ENCODE assay signal across 1 cellular context in the genomic region with DNA sequence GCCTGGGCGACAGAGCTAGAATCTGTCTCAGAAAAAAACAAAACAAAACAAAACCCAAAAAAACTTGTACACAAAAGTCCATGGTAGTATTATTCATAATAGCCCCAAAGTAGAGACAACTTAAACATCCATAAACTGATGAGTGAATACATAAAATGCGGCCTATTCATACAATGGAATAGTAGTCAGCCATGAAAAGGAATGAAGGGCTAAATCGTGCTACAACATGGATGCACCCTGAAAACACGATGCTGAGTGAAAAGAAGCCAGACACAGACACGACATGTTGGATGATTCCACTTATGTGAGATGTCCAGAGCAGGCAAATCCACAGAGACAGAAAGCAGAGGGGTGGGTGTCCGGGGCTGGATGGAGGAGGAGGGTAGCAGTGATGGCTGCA.
A peak's percentile ranks its signal among the peaks of the same experiment; 100 is the strongest.
TF ChIP-seq lines count a peak whose summit lies in the region.

No MANE protein-coding gene starts in this region.

TF ChIP-seq in K562, 482 proteins besides CTCF, POLR2A, EP300 and RAD21:
- TF ChIP-seq GTF2A2 (tag; IDR thresholded peaks at IDR 0.05) (no peak), TCF15 (CRISPR knock-in tag; IDR thresholded peaks at IDR 0.05) (no peak), RBM25 (IDR thresholded peaks at IDR 0.05; ENCODE audit: low read depth, low read length, severe bottlenecking) (peak; percentile 44), ZNF23 (CRISPR knock-in tag; IDR thresholded peaks at IDR 0.05) (no peak), ZNF146 (CRISPR knock-in tag; IDR thresholded peaks at IDR 0.05; ENCODE audit: unreplicated experiment) (peak; percentile 93), ZNF3 (CRISPR knock-in tag; IDR thresholded peaks at IDR 0.05) (0 out of 2 replicates have a peak, but pooled peaks have one; percentile 40), ZBTB1 (CRISPR knock-in tag; IDR thresholded peaks at IDR 0.05; ENCODE audit: borderline replicate concordance, low read depth) (no peak), ZSCAN32 (CRISPR knock-in tag; IDR thresholded peaks at IDR 0.05) (no peak), MECOM (CRISPR knock-in tag; IDR thresholded peaks at IDR 0.05) (no peak)
- TF ChIP-seq, protein P1, sequence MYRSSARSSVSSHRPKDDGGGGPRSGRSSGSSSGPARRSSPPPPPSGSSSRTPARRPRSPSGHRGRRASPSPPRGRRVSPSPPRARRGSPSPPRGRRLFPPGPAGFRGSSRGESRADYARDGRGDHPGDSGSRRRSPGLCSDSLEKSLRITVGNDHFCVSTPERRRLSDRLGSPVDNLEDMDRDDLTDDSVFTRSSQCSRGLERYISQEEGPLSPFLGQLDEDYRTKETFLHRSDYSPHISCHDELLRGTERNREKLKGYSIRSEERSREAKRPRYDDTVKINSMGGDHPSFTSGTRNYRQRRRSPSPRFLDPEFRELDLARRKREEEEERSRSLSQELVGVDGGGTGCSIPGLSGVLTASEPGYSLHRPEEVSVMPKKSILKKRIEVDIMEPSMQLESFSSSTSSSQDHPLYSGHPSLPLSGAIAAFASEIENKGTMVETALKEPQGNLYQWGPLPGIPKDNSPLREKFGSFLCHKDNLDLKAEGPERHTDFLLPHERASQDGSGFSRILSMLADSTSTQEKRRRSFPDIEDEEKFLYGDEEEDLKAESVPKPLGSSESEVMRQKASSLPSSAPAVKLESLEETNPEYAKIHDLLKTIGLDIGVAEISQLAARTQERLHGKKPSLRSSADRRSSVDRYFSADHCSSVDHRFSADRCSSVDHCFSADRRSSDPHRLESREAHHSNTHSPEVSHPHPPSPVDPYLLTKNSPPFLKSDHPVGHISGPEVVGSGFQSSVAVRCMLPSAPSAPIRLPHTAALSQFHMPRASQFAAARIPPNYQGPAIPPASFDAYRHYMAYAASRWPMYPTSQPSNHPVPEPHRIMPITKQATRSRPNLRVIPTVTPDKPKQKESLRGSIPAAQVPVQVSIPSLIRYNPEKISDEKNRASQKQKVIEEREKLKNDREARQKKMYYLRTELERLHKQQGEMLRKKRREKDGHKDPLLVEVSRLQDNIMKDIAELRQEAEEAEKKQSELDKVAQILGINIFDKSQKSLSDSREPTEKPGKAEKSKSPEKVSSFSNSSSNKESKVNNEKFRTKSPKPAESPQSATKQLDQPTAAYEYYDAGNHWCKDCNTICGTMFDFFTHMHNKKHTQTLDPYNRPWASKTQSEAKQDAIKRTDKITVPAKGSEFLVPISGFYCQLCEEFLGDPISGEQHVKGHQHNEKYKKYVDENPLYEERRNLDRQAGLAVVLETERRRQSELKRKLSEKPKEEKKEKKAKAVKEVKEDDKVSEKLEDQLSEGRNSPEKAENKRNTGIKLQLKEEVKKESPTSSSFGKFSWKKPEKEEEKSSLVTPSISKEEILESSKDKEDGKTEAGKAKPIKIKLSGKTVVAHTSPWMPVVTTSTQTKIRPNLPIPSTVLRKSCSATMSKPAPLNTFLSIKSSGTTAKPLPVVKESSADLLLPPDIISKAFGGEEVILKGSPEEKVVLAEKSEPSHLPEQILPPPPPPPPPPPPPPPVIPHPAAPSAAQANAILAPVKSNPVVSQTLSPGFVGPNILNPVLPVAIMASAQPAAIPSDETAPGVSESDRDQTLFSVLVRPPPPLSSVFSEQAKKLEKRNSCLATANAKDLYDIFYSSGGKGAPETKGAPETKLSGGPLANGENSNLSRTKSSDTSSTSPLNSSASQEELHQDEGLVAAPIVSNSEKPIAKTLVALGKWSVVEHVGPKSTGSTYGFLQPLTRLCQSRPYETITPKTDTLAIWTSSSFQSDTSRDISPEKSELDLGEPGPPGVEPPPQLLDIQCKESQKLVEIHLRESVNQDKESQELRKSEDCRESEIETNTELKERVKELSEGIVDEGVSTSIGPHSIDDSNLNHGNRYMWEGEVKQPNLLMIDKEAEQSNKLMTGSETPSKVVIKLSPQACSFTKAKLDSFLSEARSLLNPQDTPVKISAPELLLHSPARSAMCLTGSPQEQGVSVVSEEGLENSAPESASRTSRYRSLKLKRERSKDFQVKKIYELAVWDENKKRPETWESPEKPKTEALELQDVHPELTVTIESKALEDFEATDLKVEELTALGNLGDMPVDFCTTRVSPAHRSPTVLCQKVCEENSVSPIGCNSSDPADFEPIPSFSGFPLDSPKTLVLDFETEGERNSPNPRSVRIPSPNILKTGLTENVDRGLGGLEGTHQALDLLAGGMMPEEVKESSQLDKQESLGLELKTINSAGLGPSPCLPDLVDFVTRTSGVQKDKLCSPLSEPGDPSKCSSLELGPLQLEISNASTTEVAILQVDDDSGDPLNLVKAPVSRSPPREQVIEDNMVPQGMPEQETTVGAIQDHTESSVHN (IDR thresholded peaks at IDR 0.05; ENCODE audit: borderline replicate concordance in 1 of 2, low read depth in 1 of 2): no peak
